In the genomic region with DNA sequence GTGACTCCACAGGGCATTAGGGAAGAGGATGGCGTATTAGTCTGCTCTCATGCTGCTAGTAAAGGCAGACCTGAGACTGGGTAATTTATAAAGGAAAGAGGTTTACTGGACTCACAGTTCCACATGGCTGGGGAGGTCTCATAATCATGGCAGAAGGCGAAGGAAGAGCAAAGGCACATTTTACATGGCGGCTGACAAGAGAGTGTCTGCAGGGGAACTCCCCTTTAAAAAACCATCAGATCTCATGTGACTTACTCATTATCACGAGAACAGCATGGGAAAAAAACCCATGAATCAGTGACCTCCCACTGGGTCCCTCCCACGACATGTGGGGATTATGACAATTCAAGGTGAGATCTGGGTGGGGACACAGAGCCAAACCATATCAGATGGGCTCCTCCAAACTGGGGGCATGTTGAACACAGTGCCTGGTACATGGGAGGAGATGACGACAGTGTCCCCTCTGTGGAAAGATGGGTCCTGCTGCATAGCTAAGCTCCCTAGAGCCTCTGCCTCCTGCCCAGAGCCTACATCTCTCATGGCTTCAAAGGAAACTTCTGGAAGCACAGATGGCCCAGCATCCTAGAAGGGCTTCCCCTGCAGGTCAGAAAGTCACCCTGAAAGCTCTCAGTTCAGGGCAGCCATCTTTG, we compare ENCODE assay signal across 25 cellular contexts. TPM values are rescaled to one million over a fixed set of nuclear protein-coding genes. Genes with fewer than 3 reads are reported as not detected.
A peak's percentile ranks its signal among the peaks of the same experiment; 100 is the strongest.
DNase-seq lines count a peak whose midpoint lies in the region; ATAC-seq and TF ChIP-seq lines count a peak whose summit lies in the region.
"Had no signal": no experiment of that assay in that cellular context is flagged by ENCODE, and none has a peak within 500 bp of the region (broad histone marks: within the 10 kb centered on the region; RNA-seq: fewer than 3 reads in every experiment).

No MANE protein-coding gene starts in this region.

- H3K4me3 Mint-ChIP-seq in natural killer cell, result no peak overlapping the region
- no peak overlapping the region for H3K4me3 Mint-ChIP-seq in natural killer cell treated with Interleukin-12 subunit alpha and Interleukin-12 subunit beta and Interleukin-15 and Interleukin-18, amount 100 ng/mL, for 72 hours
- H3K4me3 Mint-ChIP-seq: dendritic cell treated with granulocyte-macrophage colony-stimulating factor and Interleukin-4, amounts not matched to agents 40 ng/mL and 50 ng/mL, for 4 days; mesothelial cell of epicardium; WTC11 had no signal

- no peak overlapping the region for H3K27ac ChIP-seq in stomach
- H3K27ac ChIP-seq: cardiac muscle cell, left ventricle myocardium inferior, ovary, PC-9, transverse colon had no signal

- no peak for ATAC-seq in natural killer cell
- no peak for ATAC-seq in natural killer cell treated with Interleukin-12 subunit alpha and Interleukin-12 subunit beta and Interleukin-15 and Interleukin-18, amount 100 ng/mL, for 72 hours
- ATAC-seq: HCT116; naive thymus-derived CD4-positive, alpha-beta T cell; WTC11 had no signal

- no peaks in the 10 kb centered on the region for H3K27me3 ChIP-seq in stomach
- H3K27me3 ChIP-seq: cardiac muscle cell, ovary, transverse colon had no signal

- in situ Hi-C loops in KBM-7 (cut with MboI; ENCODE audit: low pct_unique_long_range_greater_than_20kb, low sequenced_read_pairs), result no loop called here

- TF ChIP-seq CTCF in natural killer cell (IDR thresholded peaks at IDR 0.05), result no peak
- no peak for TF ChIP-seq CTCF in stomach (IDR thresholded peaks at IDR 0.05)

- no peak overlapping the region for H3K4me3 ChIP-seq in stomach
- H3K4me3 ChIP-seq: cardiac muscle cell, left ventricle myocardium inferior, ovary, PC-9, transverse colon had no signal

- 75 to 96% (median 86%) methylated on average over 5 to 6 of the region's 6 CpGs for WGBS in stomach, 5 donors

- no peaks in the 10 kb centered on the region for H3K9me3 Mint-ChIP-seq in natural killer cell
- peaks cover 4% of the 10 kb centered on the region for H3K9me3 Mint-ChIP-seq in natural killer cell treated with Interleukin-12 subunit alpha and Interleukin-12 subunit beta and Interleukin-15 and Interleukin-18, amount 100 ng/mL, for 72 hours

- no peak for TF ChIP-seq EP300 in stomach (IDR thresholded peaks at IDR 0.05)

- no peaks in the 10 kb centered on the region for H3K36me3 ChIP-seq in stomach
- H3K36me3 ChIP-seq: cardiac muscle cell, left ventricle myocardium inferior, ovary, transverse colon had no signal

- peaks cover 3 to 10% of the 10 kb centered on the region in 2 donors for H3K27me3 Mint-ChIP-seq in natural killer cell (ENCODE audit: low read depth in 2 of 2)
- peaks cover 0 to 5% of the 10 kb centered on the region in 2 donors for H3K27me3 Mint-ChIP-seq in natural killer cell treated with Interleukin-12 subunit alpha and Interleukin-12 subunit beta and Interleukin-15 and Interleukin-18, amount 100 ng/mL, for 72 hours
- H3K27me3 Mint-ChIP-seq: naive thymus-derived CD4-positive, alpha-beta T cell had no signal

- DNase-seq in natural killer cell (peak; percentile 9), ecto neural progenitor cell (ENCODE audit: low spot score) (peak; percentile 28), stomach (peak; percentile 11), NCI-H1930 (lab: John Stamatoyannopoulos, UW) (no peak), KBM-7 (no peak), NCI-H1417 treated with DMSO at 0.1 percent for 48 hours (lab: John Stamatoyannopoulos, UW) (no peak)
- DNase-seq in natural killer cell treated with Interleukin-12 subunit alpha and Interleukin-12 subunit beta and Interleukin-15 and Interleukin-18, amount 100 ng/mL, for 72 hours (ENCODE audit: low spot score), result no peak
- peak; percentile 17 to 20 for DNase-seq in activated T-cell treated with anti-CD3 and anti-CD28 coated beads, Interleukin-2, amount 50 U/mL, for 48 hours
- DNase-seq: activated gamma-delta T cell; CD4-positive, CD25-positive, alpha-beta regulatory T cell; left ventricle myocardium inferior; MM.1S; NCI-H1436; NCI-H510A; ovary; PC-9; SHP77; transverse colon had no signal

- intact Hi-C loops in natural killer cell (cut with micrococcal nuclease), result no loop called here
- intact Hi-C loops in stomach (cut with DNase I; ENCODE audit: low total_unique reads), result no loop called here

- H3K4me1 ChIP-seq in stomach, result peaks cover 0 to 8% (median 7%) of the 10 kb centered on the region in 4 donors
- H3K4me1 ChIP-seq: left ventricle myocardium inferior had no signal

- no peak for TF ChIP-seq POLR2A in stomach (IDR thresholded peaks at IDR 0.05)

- no peaks in the 10 kb centered on the region for H3K36me3 Mint-ChIP-seq in natural killer cell
- H3K36me3 Mint-ChIP-seq in natural killer cell treated with Interleukin-12 subunit alpha and Interleukin-12 subunit beta and Interleukin-15 and Interleukin-18, amount 100 ng/mL, for 72 hours, result peaks cover 5% of the 10 kb centered on the region
- H3K36me3 Mint-ChIP-seq: mesothelial cell of epicardium had no signal

- no peaks in the 10 kb centered on the region for H3K9me3 ChIP-seq in stomach
- H3K9me3 ChIP-seq: left ventricle myocardium inferior, ovary, transverse colon had no signal

- peaks cover 16 to 21% of the 10 kb centered on the region in 2 donors for H3K4me1 Mint-ChIP-seq in natural killer cell
- H3K4me1 Mint-ChIP-seq in natural killer cell treated with Interleukin-12 subunit alpha and Interleukin-12 subunit beta and Interleukin-15 and Interleukin-18, amount 100 ng/mL, for 72 hours (ENCODE audit: low read depth in 2 of 2), result peaks cover 23 to 26% of the 10 kb centered on the region in 2 donors
- H3K4me1 Mint-ChIP-seq: mesothelial cell of epicardium had no signal

- no peak overlapping the region for H3K27ac Mint-ChIP-seq in natural killer cell
- no peak overlapping the region for H3K27ac Mint-ChIP-seq in natural killer cell treated with Interleukin-12 subunit alpha and Interleukin-12 subunit beta and Interleukin-15 and Interleukin-18, amount 100 ng/mL, for 72 hours
- H3K27ac Mint-ChIP-seq: dendritic cell treated with granulocyte-macrophage colony-stimulating factor and Interleukin-4, amounts not matched to agents 40 ng/mL and 50 ng/mL, for 4 days; mesothelial cell of epicardium; WTC11 had no signal

RNA-seq across cellular contexts. Expression of a gene that starts 46.1 kb away (rescaled TPM):
- total RNA-seq in natural killer cell, result 1 to 10 TPM in 2 of 3 donors, not detected in 1; 1.1 to 1.2 TPM
- total RNA-seq in natural killer cell treated with Interleukin-12 subunit alpha and Interleukin-12 subunit beta and Interleukin-15 and Interleukin-18, amount 100 ng/mL, for 72 hours, result not detected
- 10 to 100 TPM in 1 of 5 donors, 1 to 10 TPM in 1, under 1 TPM in 1, not detected in 2; 0.92 to 11.7 (median 1.9) TPM for total RNA-seq in stomach
- 10 to 100 TPM in 2 of 3 donors, 1 to 10 TPM in 1; 5.3 to 41.5 (median 16.4) TPM for polyA plus RNA-seq in stomach
- total RNA-seq: left ventricle myocardium inferior had no signal
- polyA plus RNA-seq: aorta; cardiac muscle cell; CD4-positive, CD25-positive, alpha-beta regulatory T cell; naive thymus-derived CD4-positive, alpha-beta T cell had no signal

Comparison
In these comparisons a context has a peak if more than half of its experiments do, and no peak if none do; other contexts are left out.
1. DNase-seq: peak in natural killer cell (single experiment), activated T-cell treated with anti-CD3 and anti-CD28 coated beads, Interleukin-2, amount 50 U/mL, for 48 hours (2 of 2), ecto neural progenitor cell (single experiment) and stomach (single experiment); none in natural killer cell treated with Interleukin-12 subunit alpha and Interleukin-12 subunit beta and Interleukin-15 and Interleukin-18, amount 100 ng/mL, for 72 hours (single experiment), NCI-H1930 (0 of 2), KBM-7 (single experiment) and NCI-H1417 treated with DMSO at 0.1 percent for 48 hours (single experiment).